ENCODE assay signal across 9 cellular contexts in the genomic region with DNA sequence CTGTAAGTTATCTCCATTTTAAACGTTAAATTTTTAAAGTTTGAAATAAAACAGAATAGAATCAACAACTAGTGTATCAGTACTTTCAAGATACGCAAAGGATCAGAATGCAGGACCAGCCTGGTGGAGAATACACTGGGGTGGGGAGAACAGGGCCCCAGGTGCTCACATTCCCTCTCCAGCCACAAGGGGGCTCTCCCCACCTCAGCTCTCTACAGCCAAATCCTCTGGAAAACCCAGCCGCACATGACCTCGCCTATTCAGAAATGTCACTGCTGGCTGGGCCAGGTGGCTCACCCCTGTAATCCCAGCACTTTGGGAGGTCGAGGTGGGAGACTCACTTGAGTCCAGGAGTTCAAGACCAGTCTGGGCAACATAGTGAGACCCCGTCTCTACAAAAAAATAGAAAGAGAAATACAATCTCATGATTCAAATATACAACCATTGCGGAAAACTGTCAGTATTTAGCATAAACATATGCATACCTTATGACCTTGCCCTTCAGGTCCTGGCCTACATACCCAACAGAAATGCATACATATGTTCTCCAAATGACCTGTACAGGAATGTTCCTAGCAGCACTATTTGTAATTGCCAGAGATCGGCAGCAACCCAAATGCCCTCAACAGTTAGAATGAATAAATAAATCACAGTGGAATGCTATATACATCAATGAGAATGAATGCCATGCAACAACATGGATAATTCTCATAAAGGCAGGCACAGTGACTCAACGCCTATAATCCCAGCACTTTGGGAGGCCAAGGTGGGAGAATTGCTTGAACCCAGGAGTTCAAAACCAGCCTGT. TPM values are rescaled to one million over a fixed set of nuclear protein-coding genes. Genes with fewer than 3 reads are reported as not detected.
A peak's percentile ranks its signal among the peaks of the same experiment; 100 is the strongest.
DNase-seq lines count a peak whose midpoint lies in the region; ATAC-seq, FAIRE-seq and TF ChIP-seq lines count a peak whose summit lies in the region.
"Had no signal": no experiment of that assay in that cellular context is flagged by ENCODE, and none has a peak within 500 bp of the region (broad histone marks: within the 10 kb centered on the region; RNA-seq: fewer than 3 reads in every experiment).

No MANE protein-coding gene starts in this region.

- peaks cover 2% of the 10 kb centered on the region for H3K27me3 ChIP-seq in BJ (ENCODE audit: control insufficient read depth, insufficient read depth, low read length)
- no peaks in the 10 kb centered on the region for H3K27me3 ChIP-seq in H7 (ENCODE audit: control insufficient read depth, insufficient read depth, low read length)
- H3K27me3 ChIP-seq in H1 (replicated peaks in 1 of 4; ENCODE audit: control insufficient read depth in 3 of 4, extremely low read depth in 1 of 4, insufficient read depth in 3 of 4, low read length in 3 of 4) = no peaks in the 10 kb centered on the region
- no peaks in the 10 kb centered on the region for H3K27me3 ChIP-seq in suprapubic skin

- H2BK5ac ChIP-seq in H1 (ENCODE audit: low read depth, low read length) = no peak overlapping the region

- H3K4me1 ChIP-seq in H1 (replicated peaks in 1 of 4; ENCODE audit: control insufficient read depth in 3 of 4, insufficient read depth in 4 of 4, low read length in 3 of 4) (no peaks in the 10 kb centered on the region), suprapubic skin (peaks cover 12% of the 10 kb centered on the region)

- H2BK20ac ChIP-seq in H1 (ENCODE audit: low read length) = no peak overlapping the region

- no peak overlapping the region for H3K14ac ChIP-seq in H1 (ENCODE audit: insufficient read length)

- H3K9me3 ChIP-seq in H1 (ENCODE audit: insufficient read depth in 2 of 2, low read depth in 1 of 2, low read length in 1 of 2) (no peaks in the 10 kb centered on the region), suprapubic skin (no peaks in the 10 kb centered on the region)

- TF ChIP-seq CTCF in BJ (IDR thresholded peaks at IDR 0.05; ENCODE audit: insufficient read depth, low read depth, low read length) = peak; percentile 90
- TF ChIP-seq CTCF in H1 (IDR thresholded peaks at IDR 0.05; ENCODE audit: control extremely low read depth in 1 of 3, insufficient read depth in 1 of 3, low read depth in 1 of 3, low read length in 3 of 3) = peak; percentile 88 to 92 (median 89)
- peak; percentile 39 to 83 for TF ChIP-seq CTCF in suprapubic skin (IDR thresholded peaks at IDR 0.05)

- no peak overlapping the region for H2BK15ac ChIP-seq in H1 (ENCODE audit: low read length)

- H3K23ac ChIP-seq in H1 (ENCODE audit: insufficient read length) = no peak overlapping the region

- H3K4ac ChIP-seq in H1 (replicated peaks; ENCODE audit: insufficient read length, low read depth, low read length) = no peak overlapping the region

- TF ChIP-seq EP300 in H1 (IDR thresholded peaks at IDR 0.05; ENCODE audit: borderline replicate concordance in 1 of 2, low read depth in 2 of 2, low read length in 2 of 2) (no peak), suprapubic skin (IDR thresholded peaks at IDR 0.05) (no peak)

- DNase-seq in BJ (ENCODE audit: low read depth) = no peak
- peak; percentile 88 for DNase-seq in H7
- peak; percentile 22 for DNase-seq in NCI-H82 treated with DMSO at 0.1 percent for 48 hours (lab: John Stamatoyannopoulos, UW; ENCODE audit: unreplicated experiment)
- DNase-seq in activated CD8-positive, alpha-beta memory T cell treated with anti-CD3 and anti-CD28 coated beads for 1 hour (ENCODE audit: extremely low read depth in 1 of 2, low read depth in 1 of 2) = peak; percentile 42 to 45
- peak; percentile 41 to 82 for DNase-seq in H1 (ENCODE audit: low read depth in 1 of 2, low spot score in 2 of 2)
- no peak for DNase-seq in natural killer cell treated with Interleukin-12 subunit alpha and Interleukin-12 subunit beta and Interleukin-15 and Interleukin-18, amount 100 ng/mL, for 72 hours (ENCODE audit: low spot score)
- DNase-seq in suprapubic skin (ENCODE audit: low spot score in 2 of 2) = no peak
- no peak for DNase-seq in cerebellar nuclear complex (lab: John Stamatoyannopoulos, UW)

- no peak overlapping the region for H3K4me3 Mint-ChIP-seq in natural killer cell treated with Interleukin-12 subunit alpha and Interleukin-12 subunit beta and Interleukin-15 and Interleukin-18, amount 100 ng/mL, for 72 hours

- H3K4me3 ChIP-seq in BJ (ENCODE audit: low read depth, low read length) (no peak overlapping the region), H7 (ENCODE audit: insufficient read depth, low read depth, low read length) (no peak overlapping the region), H1 (ENCODE audit: extremely low read depth in 1 of 4, insufficient read depth in 2 of 4, low read depth in 3 of 4, low read length in 4 of 4) (no peak overlapping the region), suprapubic skin (no peak overlapping the region)

- no peaks in the 10 kb centered on the region for H3K9me3 Mint-ChIP-seq in natural killer cell treated with Interleukin-12 subunit alpha and Interleukin-12 subunit beta and Interleukin-15 and Interleukin-18, amount 100 ng/mL, for 72 hours

- no peak overlapping the region for H3K18ac ChIP-seq in H1 (ENCODE audit: extremely low read depth, low read length)

- H3K27me3 Mint-ChIP-seq in natural killer cell treated with Interleukin-12 subunit alpha and Interleukin-12 subunit beta and Interleukin-15 and Interleukin-18, amount 100 ng/mL, for 72 hours = no peaks in the 10 kb centered on the region

- H3K36me3 Mint-ChIP-seq in natural killer cell treated with Interleukin-12 subunit alpha and Interleukin-12 subunit beta and Interleukin-15 and Interleukin-18, amount 100 ng/mL, for 72 hours = no peaks in the 10 kb centered on the region

- H4K20me1 ChIP-seq in H1 (replicated peaks in 1 of 2; ENCODE audit: control insufficient read depth in 1 of 2, insufficient read depth in 2 of 2, low read length in 2 of 2) = no peaks in the 10 kb centered on the region

- peaks cover 14 to 18% of the 10 kb centered on the region in 2 donors for H3K4me1 Mint-ChIP-seq in natural killer cell treated with Interleukin-12 subunit alpha and Interleukin-12 subunit beta and Interleukin-15 and Interleukin-18, amount 100 ng/mL, for 72 hours (ENCODE audit: low read depth in 2 of 2)

- no peak for FAIRE-seq in H1 (lab: Jason Lieb, UNC)

- no peak overlapping the region for H2BK120ac ChIP-seq in H1 (replicated peaks; ENCODE audit: low read depth, low read length)

- peak; percentile 65 to 77 for TF ChIP-seq RAD21 in H1 (IDR thresholded peaks at IDR 0.05 in 1 of 2, conservative IDR thresholded peaks at IDR 0.05 in 1 of 2; ENCODE audit: low read depth in 2 of 2, low read length in 2 of 2)

- H2BK12ac ChIP-seq in H1 (ENCODE audit: low read depth, low read length) = no peak overlapping the region

- no peak overlapping the region for H3K4me2 ChIP-seq in H1 (ENCODE audit: insufficient read depth in 1 of 2, low read depth in 2 of 2, low read length in 2 of 2)

- POLR2A ChIA-PET in BJ (lab: Charles Lee) = interaction anchor here (0.6 kb wide), 1 partner anchor 749 kb away, joined by 15 read pairs; no protein-coding TSS in a partner anchor
- POLR2A ChIA-PET in H1 (lab: Charles Lee; ENCODE audit: partially characterized antibody) = interaction anchor here (1.2 kb wide), 1 partner anchor 86 kb away, joined by 3 read pairs; no protein-coding TSS in a partner anchor

- H3K23me2 ChIP-seq in H1 (ENCODE audit: low read depth, low read length) = no peaks in the 10 kb centered on the region

- no peak overlapping the region for H2AFZ ChIP-seq in H1 (ENCODE audit: low read length)

- CTCF ChIA-PET in BJ (lab: Yijun Ruan, JAX) (interaction anchor here (0.6 to 3.4 kb wide), 20 partner anchors 8 to 331 kb away, joined by 3 to 57 read pairs (median 4); no protein-coding TSS in a partner anchor), H1 (lab: Charles Lee; ENCODE audit: partially characterized antibody) (interaction anchor here (0.7 to 5.3 kb wide), 14 partner anchors 12 to 967 kb away, joined by 3 to 49 read pairs (median 4); no protein-coding TSS in a partner anchor)

- H3K9ac ChIP-seq in H1 (replicated peaks in 1 of 4; ENCODE audit: extremely low read depth in 1 of 4, low read depth in 3 of 4, low read length in 3 of 4) = no peak overlapping the region

- peak; percentile 79 to 83 for ATAC-seq in natural killer cell treated with Interleukin-12 subunit alpha and Interleukin-12 subunit beta and Interleukin-15 and Interleukin-18, amount 100 ng/mL, for 72 hours

- TF ChIP-seq POLR2A in H1 (IDR thresholded peaks at IDR 0.05; ENCODE audit: control extremely low read depth in 1 of 2, low read depth in 2 of 2, low read length in 2 of 2) (no peak), suprapubic skin (IDR thresholded peaks at IDR 0.05) (no peak)

- H3K36me3 ChIP-seq in BJ (ENCODE audit: control insufficient read depth, insufficient read depth, low read length) (no peaks in the 10 kb centered on the region), H7 (replicated peaks; ENCODE audit: control insufficient read depth, insufficient read depth, low read length) (no peaks in the 10 kb centered on the region), H1 (ENCODE audit: control insufficient read depth in 2 of 4, insufficient read depth in 4 of 4, low read length in 3 of 4) (no peaks in the 10 kb centered on the region), suprapubic skin (no peaks in the 10 kb centered on the region)

- H4K91ac ChIP-seq in H1 (replicated peaks; ENCODE audit: insufficient read length, low read length) = no peak overlapping the region

- H4K5ac ChIP-seq in H1 (ENCODE audit: insufficient read length, low read depth, low read length) = no peak overlapping the region

- H3K79me2 ChIP-seq in H1 (ENCODE audit: control insufficient read depth in 1 of 2, insufficient read depth in 2 of 2, low read length in 2 of 2) = no peaks in the 10 kb centered on the region

- no peak overlapping the region for H4K8ac ChIP-seq in H1 (ENCODE audit: extremely low read depth, insufficient read depth, low read length)

- H3K79me1 ChIP-seq in H1 (ENCODE audit: low read depth, low read length) = no peaks in the 10 kb centered on the region

- H3K27ac Mint-ChIP-seq in natural killer cell treated with Interleukin-12 subunit alpha and Interleukin-12 subunit beta and Interleukin-15 and Interleukin-18, amount 100 ng/mL, for 72 hours = no peak overlapping the region

- no peak overlapping the region for H3K27ac ChIP-seq in H1 (ENCODE audit: low read depth, low read length)
- no peak overlapping the region for H3K27ac ChIP-seq in suprapubic skin

- no peak overlapping the region for H2AK5ac ChIP-seq in H1 (ENCODE audit: low read depth, low read length)

- WGBS in H1 (ENCODE audit: extremely low coverage in 1 of 2, insufficient coverage in 1 of 2, insufficient read length in 1 of 2, insufficient replicate concordance in 2 of 2, low coverage in 1 of 2, low lambda C conversion rate in 2 of 2, missing lambda C conversion rate in 1 of 2), 2 experiments = 52% methylated on average over 9 of the region's 9 CpGs; no CpG with 5 or more reads in 1 of the 2 experiments
- 40% methylated on average over 9 of the region's 9 CpGs for WGBS in suprapubic skin

- H3K56ac ChIP-seq in H1 (replicated peaks; ENCODE audit: insufficient read length, low read depth, low read length) = no peak overlapping the region

RNA-seq across cellular contexts. Expression of gene TEX101, which starts 18.4 kb away (rescaled TPM):
- polyA plus RNA-seq in BJ (2011; rRNA removed) (not detected in 2 replicates), H1 (2011; rRNA removed) (0.06 and 0.12 TPM in 2 replicates)
- polyA minus RNA-seq in BJ (2011; rRNA and poly(A)+ RNA removed) = not detected in 2 replicates
- not detected in 2 replicates for total RNA-seq in H7 (2014; rRNA removed; shearing (Covaris generic))
- total RNA-seq in H1 (2021; fragmentation: NEBNext Ultra II Directional; extraction: Animal tissue kit (Norgen Biotek cat#: 25700)) = not detected in 2 replicates
- 0.19 TPM for polyA plus RNA-seq in H1 (2011; cell fraction: cytosol; rRNA removed)
- polyA plus RNA-seq in H1 (2011; cell fraction: nucleus; rRNA removed) = 0.07 TPM
- 0.36 TPM in 1 of 4 replicates, not detected in the others for polyA plus RNA-seq in H1 (2012, experiment 1 of 2)
- not detected for polyA plus RNA-seq in H1 (2012, experiment 2 of 2)
- 0.12 TPM for polyA plus RNA-seq in H1 (2013, experiment 1 of 2)
- polyA plus RNA-seq in H1 (2013, experiment 2 of 2) = not detected
- polyA minus RNA-seq in H1 (2011; rRNA and poly(A)+ RNA removed) = not detected in 2 replicates
- polyA minus RNA-seq in H1 (2011; cell fraction: cytosol; rRNA and poly(A)+ RNA removed) = not detected
- polyA minus RNA-seq in H1 (2011; cell fraction: nucleus; rRNA and poly(A)+ RNA removed) = not detected
- total RNA-seq in natural killer cell treated with Interleukin-12 subunit alpha and Interleukin-12 subunit beta and Interleukin-15 and Interleukin-18, amount 100 ng/mL, for 72 hours = not detected
- total RNA-seq in suprapubic skin = not detected
- total RNA-seq: skeletal muscle tissue had no signal

RNA-seq across cellular contexts. Expression of gene LYPD3, which starts 32.3 kb away (rescaled TPM):
- polyA plus RNA-seq in BJ (2011; rRNA removed) (0.32 and 0.70 TPM in 2 replicates), H1 (2011; rRNA removed) (16.4 and 18.4 TPM in 2 replicates)
- polyA minus RNA-seq in BJ (2011; rRNA and poly(A)+ RNA removed) = not detected in 2 replicates
- total RNA-seq in H7 (2014; rRNA removed; shearing (Covaris generic)) = 0.11 TPM in 1 of 2 replicates, not detected in the other
- 4.0 and 4.1 TPM in 2 replicates for total RNA-seq in H1 (2021; fragmentation: NEBNext Ultra II Directional; extraction: Animal tissue kit (Norgen Biotek cat#: 25700))
- 7.3 TPM for polyA plus RNA-seq in H1 (2011; cell fraction: cytosol; rRNA removed)
- 10.4 TPM for polyA plus RNA-seq in H1 (2011; cell fraction: nucleus; rRNA removed)
- 4.2 to 7.0 TPM (median 5.4 TPM) in 4 replicates for polyA plus RNA-seq in H1 (2012, experiment 1 of 2)
- 5.2 TPM for polyA plus RNA-seq in H1 (2012, experiment 2 of 2)
- 6.0 TPM for polyA plus RNA-seq in H1 (2013, experiment 1 of 2)
- 5.9 TPM for polyA plus RNA-seq in H1 (2013, experiment 2 of 2)
- 2.0 and 2.5 TPM in 2 replicates for polyA minus RNA-seq in H1 (2011; rRNA and poly(A)+ RNA removed)
- 3.4 TPM for polyA minus RNA-seq in H1 (2011; cell fraction: cytosol; rRNA and poly(A)+ RNA removed)
- 3.5 TPM for polyA minus RNA-seq in H1 (2011; cell fraction: nucleus; rRNA and poly(A)+ RNA removed)
- total RNA-seq in natural killer cell treated with Interleukin-12 subunit alpha and Interleukin-12 subunit beta and Interleukin-15 and Interleukin-18, amount 100 ng/mL, for 72 hours = not detected
- total RNA-seq in suprapubic skin = 100 to 1,000 TPM; 185 to 612 (median 483) TPM
- total RNA-seq: skeletal muscle tissue had no signal

Comparison
In these comparisons a context has a peak if more than half of its experiments do, and no peak if none do; other contexts are left out.
1. DNase-seq: peak in H7 (single experiment), NCI-H82 treated with DMSO at 0.1 percent for 48 hours (single experiment), activated CD8-positive, alpha-beta memory T cell treated with anti-CD3 and anti-CD28 coated beads for 1 hour (2 of 2) and H1 (2 of 2); none in BJ (single experiment), natural killer cell treated with Interleukin-12 subunit alpha and Interleukin-12 subunit beta and Interleukin-15 and Interleukin-18, amount 100 ng/mL, for 72 hours (single experiment), suprapubic skin (0 of 2) and cerebellar nuclear complex (0 of 2).
2. RNA of gene LYPD3, which starts 32.3 kb away (total RNA-seq): 185 to 612 TPM in suprapubic skin; 4.0 to 4.1 TPM in H1, not detected in natural killer cell treated with Interleukin-12 subunit alpha and Interleukin-12 subunit beta and Interleukin-15 and Interleukin-18, amount 100 ng/mL, for 72 hours and 0.11 TPM in H7; every median in the first group is over 10 times any median in the second.
3. Peak in every context shown above with its lines, with median percentiles within 50 percentile points of each other: CTCF ChIP-seq.